Comparison of ENCODE assay signal across 9 cellular contexts in the genomic region with DNA sequence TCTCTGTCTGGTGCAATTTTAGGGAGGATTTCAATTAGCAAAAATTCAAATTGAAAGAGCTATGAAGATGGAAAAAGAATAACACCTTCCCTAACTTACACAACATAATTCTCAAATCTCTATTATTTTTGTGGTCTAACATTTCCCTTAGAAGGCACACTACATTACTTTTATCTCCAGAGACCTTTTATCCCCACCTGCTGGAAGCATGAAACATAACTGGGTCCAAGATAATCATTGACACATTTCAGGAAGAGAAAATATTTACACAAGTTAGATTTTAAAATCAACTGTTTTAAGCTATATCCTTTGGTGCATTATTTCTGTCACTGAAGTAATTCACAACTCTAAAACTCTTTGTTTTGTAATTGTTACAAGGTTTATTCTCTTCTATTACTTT.
DNase-seq lines count a peak whose midpoint lies in the region; ATAC-seq and TF ChIP-seq lines count a peak whose summit lies in the region.
"Had no signal": no experiment of that assay in that cellular context is flagged by ENCODE, and none has a peak within 500 bp of the region (broad histone marks: within the 10 kb centered on the region; RNA-seq: fewer than 3 reads in every experiment).

No MANE protein-coding gene starts in this region.

- DNase-seq in AG20443 (ENCODE audit: low spot score): peak; percentile 18
- DNase-seq in Kasumi-1 (lab: John Stamatoyannopoulos, UW): peak; percentile 31 to 59
- DNase-seq in astrocyte of the cerebellum (ENCODE audit: low read depth): no peak
- no peak for DNase-seq in left colon
- DNase-seq in activated CD4-positive, CD25-positive, alpha-beta regulatory T cell treated with anti-CD3 and anti-CD28 coated beads, Interleukin-2, amount 50 U/mL, for 72 hours: no peak
- DNase-seq in mucosa of gallbladder (ENCODE audit: low spot score): no peak
- no peak for DNase-seq in activated effector memory CD4-positive, alpha-beta T cell treated with anti-CD3 and anti-CD28 coated beads, Interleukin-2, amount 50 U/mL, for 16 hours
- DNase-seq: SJCRH30 had no signal

- peak; percentile 73 for ATAC-seq in left colon
- ATAC-seq in HG02981 (IDR thresholded peaks at IDR 0.05; ENCODE audit: unreplicated experiment): no peak

- in situ Hi-C loops in astrocyte of the cerebellum (cut with HindIII; ENCODE audit: low sequenced_read_pairs): loop anchor here (25.0 kb wide), 1 partner anchor 326 kb away; no protein-coding TSS in a partner anchor

- H3K4me3 ChIP-seq in astrocyte of the cerebellum (ENCODE audit: low read depth, low read length): no peak overlapping the region
- H3K4me3 ChIP-seq: SJCRH30 had no signal

- peak; percentile 37 for TF ChIP-seq CTCF in astrocyte of the cerebellum (IDR thresholded peaks at IDR 0.05; ENCODE audit: low read depth, low read length, missing control alignments)

- intact Hi-C loops in left colon (cut with DNase I, micrococcal nuclease): no loop called here

Comparison
In these comparisons a context has a peak if more than half of its experiments do, and no peak if none do; other contexts are left out.
1. DNase-seq: peak in AG20443 (single experiment) and Kasumi-1 (2 of 2); none in astrocyte of the cerebellum (single experiment), left colon (0 of 2), activated CD4-positive, CD25-positive, alpha-beta regulatory T cell treated with anti-CD3 and anti-CD28 coated beads, Interleukin-2, amount 50 U/mL, for 72 hours (single experiment), mucosa of gallbladder (single experiment) and activated effector memory CD4-positive, alpha-beta T cell treated with anti-CD3 and anti-CD28 coated beads, Interleukin-2, amount 50 U/mL, for 16 hours (single experiment).